Comparison of ENCODE assay signal across 24 cellular contexts in genomic region chr2:44533508-44533907, GRCh38.
"Had no signal": no experiment of that assay in that cellular context is flagged by ENCODE, and none has a peak within 500 bp of the region (broad histone marks: within the 10 kb centered on the region; RNA-seq: fewer than 3 reads in every experiment).

No MANE protein-coding gene starts in this region.

- H3K27ac ChIP-seq: brain microvascular endothelial cell, cardiac muscle cell, Peyer's patch, SK-N-MC had no signal

- ATAC-seq: activated CD4-positive, CD25-positive, alpha-beta regulatory T cell treated with anti-CD3 and anti-CD28 coated beads, Interleukin-2, amount 50 U/mL, for 24 hours; activated CD8-positive, alpha-beta T cell treated with anti-CD3 and anti-CD28 coated beads for 36 hours; activated T-cell treated with anti-CD3 and anti-CD28 coated beads, Interleukin-2, amount 50 U/mL, for 72 hours had no signal

- H3K27me3 ChIP-seq: brain microvascular endothelial cell, cardiac muscle cell, Peyer's patch had no signal

- H3K4me3 ChIP-seq: cardiac muscle cell, Peyer's patch, SK-N-MC had no signal

- DNase-seq: activated CD4-positive, alpha-beta T cell treated with anti-CD3 and anti-CD28 coated beads for 4 hours; activated CD8-positive, alpha-beta memory T cell treated with anti-CD3 and anti-CD28 coated beads, Interleukin-2, amount 50 U/mL, for 4 hours; activated CD8-positive, alpha-beta T cell treated with anti-CD3 and anti-CD28 coated beads for 36 hours; activated gamma-delta T cell treated with Interleukin-2 at 50 U/mL for 16 hours; activated naive CD4-positive, alpha-beta T cell treated with anti-CD3 and anti-CD28 coated beads, Interleukin-2, amount 10 ng/mL, durations not matched to agents 7 days and 5 days; activated naive CD8-positive, alpha-beta T cell treated with anti-CD3 and anti-CD28 coated beads for 36 hours; activated T-cell treated with anti-CD3 and anti-CD28 coated beads, Interleukin-2, amount 50 U/mL, for 72 hours; brain microvascular endothelial cell; Karpas-422; MM.1S; NCI-H1092 treated with DMSO at 0.1 percent for 48 hours; NCI-H1436; NCI-H1694 treated with DMSO at 0.1 percent for 48 hours; NCI-H2029 treated with DMSO at 0.1 percent for 48 hours; NCI-H345; NCI-H510A; NCI-H526 treated with DMSO at 0.1 percent for 48 hours; NCI-H82; NK-92 treated with Interleukin-12 subunit alpha and Interleukin-12 subunit beta, amount 100 ng/mL, for 24 hours; Peyer's patch; SHP77 treated with DMSO at 0.1 percent for 48 hours had no signal
